Comparison of ENCODE assay signal across 12 cellular contexts in the genomic region with DNA sequence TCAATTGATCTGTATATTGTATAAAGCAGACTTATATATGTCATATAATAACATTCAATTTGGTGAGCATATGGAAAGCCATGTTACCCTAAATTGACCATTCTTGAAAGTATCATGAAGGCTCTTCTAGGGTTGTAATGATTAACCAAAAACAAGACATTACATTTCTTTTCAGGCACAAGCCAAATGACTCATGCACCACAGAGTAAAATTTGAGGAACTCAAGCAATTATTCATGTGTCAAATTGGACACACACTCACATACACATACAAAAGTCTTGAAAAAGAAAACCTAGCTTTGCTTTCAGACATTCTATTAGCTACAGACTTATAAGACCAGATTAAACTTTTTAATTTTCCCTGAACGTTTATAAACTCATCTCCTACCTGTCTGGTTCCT.
DNase-seq lines count a peak whose midpoint lies in the region; ATAC-seq and TF ChIP-seq lines count a peak whose summit lies in the region.
"Had no signal": no experiment of that assay in that cellular context is flagged by ENCODE, and none has a peak within 500 bp of the region (broad histone marks: within the 10 kb centered on the region; RNA-seq: fewer than 3 reads in every experiment).

No MANE protein-coding gene starts in this region.

- WGBS in testis, 2 donors = 91% methylated on average over 1 of the region's 1 CpG

- no peak for TF ChIP-seq POLR2A in testis (IDR thresholded peaks at IDR 0.05)

- H3K4me3 ChIP-seq in testis (no peak overlapping the region), H7 (ENCODE audit: insufficient read depth, low read depth, low read length) (no peak overlapping the region)
- H3K4me3 ChIP-seq: heart left ventricle had no signal

- H3K4me1 ChIP-seq in testis = no peaks in the 10 kb centered on the region

- intact Hi-C loops in testis (cut with DNase I; ENCODE audit: low total_unique reads) = no loop called here

- DNase-seq in astrocyte of the hippocampus (ENCODE audit: low read depth, low spot score) (peak; percentile 31), renal cortical epithelial cell (ENCODE audit: low read depth) (peak; percentile 95), testis (no peak), H7 (no peak)
- no peak for DNase-seq in activated CD4-positive, alpha-beta T cell treated with anti-CD3 and anti-CD28 coated beads, Interleukin-2, amount 50 U/mL, for 4 hours
- DNase-seq: activated naive CD4-positive, alpha-beta T cell treated with anti-CD3 and anti-CD28 coated beads, Interleukin-2, amount 10 ng/mL, durations not matched to agents 7 days and 5 days; dermis blood vessel endothelial cell; heart left ventricle; NCI-H2081; stimulated activated naive CD4-positive, alpha-beta T cell had no signal

- H3K27ac ChIP-seq in testis = no peak overlapping the region
- H3K27ac ChIP-seq: heart left ventricle had no signal

- H3K36me3 ChIP-seq in testis (ENCODE audit: low read depth, missing control alignments) (no peaks in the 10 kb centered on the region), H7 (replicated peaks; ENCODE audit: control insufficient read depth, insufficient read depth, low read length) (no peaks in the 10 kb centered on the region)
- H3K36me3 ChIP-seq: heart left ventricle had no signal

- ATAC-seq in GM19397 (IDR thresholded peaks at IDR 0.05; ENCODE audit: unreplicated experiment) = peak; percentile 62
- ATAC-seq in HG03520 (IDR thresholded peaks at IDR 0.05; ENCODE audit: unreplicated experiment) = peak; percentile 56
- ATAC-seq: heart left ventricle had no signal

- H3K27me3 ChIP-seq in testis = no peaks in the 10 kb centered on the region
- no peaks in the 10 kb centered on the region for H3K27me3 ChIP-seq in H7 (ENCODE audit: control insufficient read depth, insufficient read depth, low read length)
- H3K27me3 ChIP-seq: heart left ventricle had no signal

- H3K9me3 ChIP-seq in testis = no peaks in the 10 kb centered on the region

- TF ChIP-seq CTCF in testis (IDR thresholded peaks at IDR 0.05) = no peak

Comparison
In these comparisons a context has a peak if more than half of its experiments do, and no peak if none do; other contexts are left out.
1. DNase-seq: peak in astrocyte of the hippocampus (single experiment) and renal cortical epithelial cell (single experiment); none in activated CD4-positive, alpha-beta T cell treated with anti-CD3 and anti-CD28 coated beads, Interleukin-2, amount 50 U/mL, for 4 hours (0 of 2), testis (single experiment) and H7 (single experiment).